8 cellular contexts compared by ENCODE assay signal in genomic region chr6:36596359-36596758, GRCh38. TPM values are rescaled to one million over a fixed set of nuclear protein-coding genes. Genes with fewer than 3 reads are reported as not detected.
DNase-seq lines count a peak whose midpoint lies in the region; ATAC-seq and TF ChIP-seq lines count a peak whose summit lies in the region.

No MANE protein-coding gene starts in this region.

- CTCF ChIA-PET in activated CD8-positive, alpha-beta T cell treated with anti-CD3 and anti-CD28 coated beads for 36 hours (lab: Charles Lee): interaction anchor here (3.0 kb wide), 1 partner anchor 10 kb away, joined by 16 read pairs; no protein-coding TSS in a partner anchor

- no peaks in the 10 kb centered on the region for H3K27me3 ChIP-seq in stomach smooth muscle (ENCODE audit: control insufficient read depth in 1 of 2, insufficient read depth in 2 of 2, low read length in 2 of 2)

- DNase-seq in T-helper 1 cell (no peak), putamen (ENCODE audit: low spot score) (no peak)
- DNase-seq in activated CD8-positive, alpha-beta T cell treated with anti-CD3 and anti-CD28 coated beads for 36 hours: no peak

- H3K27ac Mint-ChIP-seq in T-helper 1 cell treated with Interleukin-12 subunit alpha and Interleukin-12 subunit beta and Interleukin-4 antibody, amounts not matched to agents 30 μg/mL and 1 μg/mL, for 36 hours: peak overlapping the region; percentile 100
- H3K27ac Mint-ChIP-seq in activated CD8-positive, alpha-beta T cell treated with anti-CD3 and anti-CD28 coated beads for 36 hours: peak overlapping the region; percentile 96

- peak overlapping the region; percentile 36 to 100 for H3K9ac ChIP-seq in stomach smooth muscle (ENCODE audit: low read length in 2 of 2)

- peak overlapping the region; percentile 98 for H3K27ac ChIP-seq in stomach smooth muscle (ENCODE audit: low read length)

- H3K4me3 ChIP-seq in iPS-11a (ENCODE audit: low read depth, low read length) (peak overlapping the region; percentile 97), stomach smooth muscle (ENCODE audit: low read length in 2 of 2) (peak overlapping the region; percentile 96 to 98)

- TF ChIP-seq CTCF in activated CD8-positive, alpha-beta T cell treated with anti-CD3 and anti-CD28 coated beads for 36 hours (IDR thresholded peaks at IDR 0.05): no peak

- H3K36me3 ChIP-seq in stomach smooth muscle (ENCODE audit: control insufficient read depth in 2 of 2, insufficient read depth in 2 of 2, low read length in 2 of 2): peaks cover 30 to 43% of the 10 kb centered on the region in 2 donors

- POLR2A ChIA-PET in activated CD8-positive, alpha-beta T cell treated with anti-CD3 and anti-CD28 coated beads for 36 hours (lab: Charles Lee): interaction anchor here (0.6 to 8.9 kb wide), 12 partner anchors 11 to 567 kb away, joined by 3 to 139 read pairs (median 6); partner anchors contain the start of genes CDKN1A, KCTD20, PXT1 and STK38

- peaks cover 65% of the 10 kb centered on the region for H3K36me3 Mint-ChIP-seq in T-helper 1 cell treated with Interleukin-12 subunit alpha and Interleukin-12 subunit beta and Interleukin-4 antibody, amounts not matched to agents 30 μg/mL and 1 μg/mL, for 36 hours (ENCODE audit: low read depth)
- peaks cover 70% of the 10 kb centered on the region for H3K36me3 Mint-ChIP-seq in activated CD8-positive, alpha-beta T cell treated with anti-CD3 and anti-CD28 coated beads for 36 hours (ENCODE audit: low read depth)

- peaks cover 4% of the 10 kb centered on the region for H3K27me3 Mint-ChIP-seq in T-helper 1 cell treated with Interleukin-12 subunit alpha and Interleukin-12 subunit beta and Interleukin-4 antibody, amounts not matched to agents 30 μg/mL and 1 μg/mL, for 36 hours (ENCODE audit: low read depth)
- H3K27me3 Mint-ChIP-seq in activated CD8-positive, alpha-beta T cell treated with anti-CD3 and anti-CD28 coated beads for 36 hours: no peaks in the 10 kb centered on the region

- H3K9me3 Mint-ChIP-seq in T-helper 1 cell treated with Interleukin-12 subunit alpha and Interleukin-12 subunit beta and Interleukin-4 antibody, amounts not matched to agents 30 μg/mL and 1 μg/mL, for 36 hours: no peaks in the 10 kb centered on the region
- no peaks in the 10 kb centered on the region for H3K9me3 Mint-ChIP-seq in activated CD8-positive, alpha-beta T cell treated with anti-CD3 and anti-CD28 coated beads for 36 hours

- H3K9me3 ChIP-seq in stomach smooth muscle (ENCODE audit: control insufficient read depth in 2 of 2, low read length in 2 of 2): no peaks in the 10 kb centered on the region

- peak overlapping the region; percentile 99 for H3K4me3 Mint-ChIP-seq in T-helper 1 cell treated with Interleukin-12 subunit alpha and Interleukin-12 subunit beta and Interleukin-4 antibody, amounts not matched to agents 30 μg/mL and 1 μg/mL, for 36 hours
- peak overlapping the region; percentile 86 for H3K4me3 Mint-ChIP-seq in activated CD8-positive, alpha-beta T cell treated with anti-CD3 and anti-CD28 coated beads for 36 hours

- intact Hi-C loops in activated CD8-positive, alpha-beta T cell treated with anti-CD3 and anti-CD28 coated beads for 36 hours (cut with micrococcal nuclease): loop anchor here (5.0 kb wide), 1 partner anchor 49 kb away; the partner anchor contains the start of gene STK38

- peaks cover 41% of the 10 kb centered on the region for H3K4me1 Mint-ChIP-seq in T-helper 1 cell treated with Interleukin-12 subunit alpha and Interleukin-12 subunit beta and Interleukin-4 antibody, amounts not matched to agents 30 μg/mL and 1 μg/mL, for 36 hours (ENCODE audit: low read depth)
- H3K4me1 Mint-ChIP-seq in activated CD8-positive, alpha-beta T cell treated with anti-CD3 and anti-CD28 coated beads for 36 hours (ENCODE audit: low read depth): peaks cover 37% of the 10 kb centered on the region

- peaks cover 36% of the 10 kb centered on the region for H3K4me1 ChIP-seq in stomach smooth muscle (ENCODE audit: control insufficient read depth, insufficient read depth, low read length)

- no peak for ATAC-seq in activated CD8-positive, alpha-beta T cell treated with anti-CD3 and anti-CD28 coated beads for 36 hours
- ATAC-seq in HG03354 (IDR thresholded peaks at IDR 0.05; ENCODE audit: poor library complexity, severe bottlenecking, unreplicated experiment): no peak
- ATAC-seq in GM19397 (IDR thresholded peaks at IDR 0.05; ENCODE audit: unreplicated experiment): no peak

RNA-seq across cellular contexts. Expression of gene SRSF3, which starts 2.2 kb away (rescaled TPM):
- 100 to 1,000 TPM; 402 to 404 TPM for total RNA-seq in activated CD8-positive, alpha-beta T cell treated with anti-CD3 and anti-CD28 coated beads for 36 hours

RNA-seq across cellular contexts. Expression of gene STK38, which starts 49.1 kb away (rescaled TPM):
- 10 to 100 TPM; 22.9 to 23.4 TPM for total RNA-seq in activated CD8-positive, alpha-beta T cell treated with anti-CD3 and anti-CD28 coated beads for 36 hours
